ENCODE assay signal across 11 cellular contexts in the genomic region with DNA sequence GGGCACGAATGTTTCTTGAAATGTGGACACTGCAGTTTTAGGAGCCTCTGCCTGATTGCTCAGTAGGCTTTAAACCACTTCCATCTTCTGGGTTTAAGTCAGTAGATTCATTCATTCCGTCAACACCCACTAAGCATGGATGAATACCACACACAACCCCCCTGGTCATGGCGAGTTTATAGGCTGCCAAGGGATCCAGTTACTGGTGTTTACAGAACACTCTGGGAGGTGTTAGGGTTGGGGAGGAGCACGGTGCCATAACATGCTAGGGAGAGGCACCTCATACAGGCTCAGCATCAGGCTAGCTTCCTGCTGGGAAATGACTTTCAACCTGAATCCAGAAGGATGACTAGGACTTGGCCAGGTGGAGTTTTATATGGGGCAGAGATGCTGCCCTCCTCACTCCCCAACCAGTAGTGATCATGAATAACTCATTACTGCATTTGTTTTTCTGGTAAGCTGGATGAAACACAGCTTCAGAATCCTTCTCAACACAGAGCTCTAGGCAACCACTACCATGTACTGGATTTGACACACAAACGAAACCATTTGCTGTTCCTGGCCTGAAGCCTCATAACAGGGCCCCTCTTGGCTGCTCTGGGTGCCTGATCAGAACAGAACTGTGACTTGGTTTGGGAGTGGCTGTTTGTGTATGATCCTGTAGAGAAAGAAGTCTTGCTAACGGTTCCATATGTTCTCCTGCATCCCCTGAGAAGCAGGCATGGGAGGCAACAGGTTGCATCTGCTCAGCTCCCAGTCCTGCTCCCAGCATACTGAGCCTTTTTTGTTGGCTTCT. TPM values are rescaled to one million over a fixed set of nuclear protein-coding genes. Genes with fewer than 3 reads are reported as not detected.
DNase-seq lines count a peak whose midpoint lies in the region; ATAC-seq and TF ChIP-seq lines count a peak whose summit lies in the region.
"Had no signal": no experiment of that assay in that cellular context is flagged by ENCODE, and none has a peak within 500 bp of the region (broad histone marks: within the 10 kb centered on the region; RNA-seq: fewer than 3 reads in every experiment).

No MANE protein-coding gene starts in this region.

- no peaks in the 10 kb centered on the region for H3K27me3 ChIP-seq in PC-3 (ENCODE audit: low read length)

- H3K27ac ChIP-seq in PC-3 (ENCODE audit: low read length) = peak overlapping the region; percentile 94

- H4K20me1 ChIP-seq in PC-3 (ENCODE audit: low read length) = no peaks in the 10 kb centered on the region

- H3K36me3 ChIP-seq in PC-3 (ENCODE audit: low read depth, low read length) = no peaks in the 10 kb centered on the region

- peaks cover 39% of the 10 kb centered on the region for H3K4me1 ChIP-seq in PC-3 (ENCODE audit: insufficient read depth, low read length)

- no TSS peak for BruUV-seq in PC-3 (replicated peaks; lab: Mats Ljungman, UMichigan)

- DNase-seq in activated T-cell treated with anti-CD3 and anti-CD28 coated beads, Interleukin-2, amount 50 U/mL, for 48 hours = peak; percentile 30 to 43
- DNase-seq in activated T-cell treated with anti-CD3 and anti-CD28 coated beads, Interleukin-2, amount 50 U/mL, for 1 hour = no peak
- peak; percentile 3 for DNase-seq in HT-29 (ENCODE audit: low spot score)
- peak; percentile 97 for DNase-seq in PC-3
- DNase-seq in myocyte (ENCODE audit: low read depth) = peak; percentile 25
- DNase-seq in NCI-H1436 (lab: John Stamatoyannopoulos, UW) = no peak
- DNase-seq: NCI-H524; SK-N-SH; stimulated activated naive B cell treated with anti-CD40 and anti-IgM and Interleukin-4, amounts not matched to agents 10 μg/mL and 1 μg/mL and 100 μg/mL, for 72 hours had no signal

- H3K9ac ChIP-seq in PC-3 (ENCODE audit: low read length) = peak overlapping the region; percentile 67
- H3K9ac ChIP-seq: SK-N-SH had no signal

- peak; percentile 93 for ATAC-seq in PC-3
- ATAC-seq in HG03045 (IDR thresholded peaks at IDR 0.05; ENCODE audit: unreplicated experiment) = no peak
- ATAC-seq in GM18870 (IDR thresholded peaks at IDR 0.05; ENCODE audit: unreplicated experiment) = no peak
- ATAC-seq: stimulated activated naive B cell treated with anti-CD40 and anti-IgM and Interleukin-4, amounts not matched to agents 10 μg/mL and 1 μg/mL and 100 μg/mL, for 72 hours had no signal

- no peak for TF ChIP-seq CTCF in PC-3 (conservative IDR thresholded peaks at IDR 0.05; ENCODE audit: low read depth, low read length)

- intact Hi-C loops in PC-3 (cut with micrococcal nuclease) = loop anchor here (1.0 to 5.0 kb wide), 5 partner anchors 30 to 250 kb away; a partner anchor contains a TSS

- no peaks in the 10 kb centered on the region for H3K9me2 ChIP-seq in PC-3 (replicated peaks; ENCODE audit: low read length)
- H3K9me2 ChIP-seq: SK-N-SH had no signal

- H2AFZ ChIP-seq in PC-3 (ENCODE audit: low read length) = no peak overlapping the region

- peak overlapping the region; percentile 68 for H3K4me2 ChIP-seq in PC-3 (ENCODE audit: low read length)
- H3K4me2 ChIP-seq: SK-N-SH had no signal

- no peaks in the 10 kb centered on the region for H3K9me3 ChIP-seq in PC-3 (ENCODE audit: low read length)
- H3K9me3 ChIP-seq: SK-N-SH had no signal

- CTCF ChIA-PET in PC-3 (lab: Charles Lee) = interaction anchor here (0.6 kb wide), 2 partner anchors 61 to 188 kb away, joined by 4 to 6 read pairs; no protein-coding TSS in a partner anchor

- peak overlapping the region; percentile 33; the same call in 1 of the 2 replicates for H3K4me3 ChIP-seq in PC-3 (ENCODE audit: low read length)

- H3F3A ChIP-seq in PC-3 (ENCODE audit: low read length, unreplicated experiment) = peaks cover 9% of the 10 kb centered on the region

- H3K79me2 ChIP-seq in PC-3 (ENCODE audit: low read length) = no peaks in the 10 kb centered on the region

- POLR2A ChIA-PET in PC-3 (lab: Charles Lee; ENCODE audit: unreplicated experiment) = interaction anchor here (0.6 to 0.7 kb wide), 4 partner anchors 8 to 204 kb away, joined by 3 to 7 read pairs (median 4); no protein-coding TSS in a partner anchor

RNA-seq across cellular contexts. Expression of a gene that starts 47.9 kb away (rescaled TPM):
- 10.0 and 13.1 TPM in 2 replicates for total RNA-seq in HT-29 (2014; rRNA removed; shearing (Covaris generic))
- 12.1 and 20.7 TPM in 2 replicates for total RNA-seq in PC-3 (2014; rRNA removed)
- 16.4 and 17.6 TPM in 2 replicates for total RNA-seq in myocyte
- polyA plus RNA-seq in myocyte (2012) = 14.6 TPM

Comparison
In these comparisons a context has a peak if more than half of its experiments do, and no peak if none do; other contexts are left out.
1. DNase-seq: peak in activated T-cell treated with anti-CD3 and anti-CD28 coated beads, Interleukin-2, amount 50 U/mL, for 48 hours (2 of 2), HT-29 (single experiment), PC-3 (single experiment) and myocyte (single experiment); none in activated T-cell treated with anti-CD3 and anti-CD28 coated beads, Interleukin-2, amount 50 U/mL, for 1 hour (single experiment) and NCI-H1436 (single experiment).